ENCODE assay signal across 20 cellular contexts in the genomic region with DNA sequence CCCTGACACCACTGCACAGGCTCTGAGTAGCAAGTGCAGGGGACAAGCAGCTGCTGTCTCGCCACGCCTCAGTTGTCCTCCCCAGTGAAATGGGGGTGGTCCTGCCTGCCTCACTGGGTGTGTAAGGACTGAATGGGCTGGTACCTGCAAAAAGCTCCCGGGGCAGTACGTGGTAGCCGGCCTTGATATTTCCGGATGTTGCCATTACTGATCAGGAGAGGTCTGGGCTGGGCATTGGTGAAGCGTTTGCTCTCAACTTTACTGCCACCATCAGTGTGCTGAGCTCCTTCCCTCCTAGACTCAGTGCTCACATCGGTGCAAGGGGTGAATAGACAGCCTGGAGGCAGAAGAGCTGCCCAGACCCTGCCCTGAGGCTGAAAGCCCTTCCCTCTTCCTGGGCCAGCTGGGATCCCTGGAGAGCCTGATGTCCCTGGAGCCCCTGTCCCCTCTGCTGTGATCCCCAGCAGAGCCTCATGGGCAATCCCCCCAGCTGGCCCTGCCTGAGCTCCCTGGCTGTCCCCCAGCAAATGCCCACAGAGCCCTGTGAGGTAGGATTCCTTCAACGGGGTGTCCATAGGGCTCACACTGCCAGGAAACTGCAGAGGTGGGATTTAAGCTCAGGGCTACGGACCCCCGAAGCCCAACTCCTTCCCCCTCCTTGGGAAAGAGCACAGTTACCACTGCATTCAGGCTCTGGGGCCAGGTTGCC. TPM values are rescaled to one million over a fixed set of nuclear protein-coding genes. Genes with fewer than 3 reads are reported as not detected.
DNase-seq lines count a peak whose midpoint lies in the region; ATAC-seq and TF ChIP-seq lines count a peak whose summit lies in the region.
"Had no signal": no experiment of that assay in that cellular context is flagged by ENCODE, and none has a peak within 500 bp of the region (broad histone marks: within the 10 kb centered on the region; RNA-seq: fewer than 3 reads in every experiment).

No MANE protein-coding gene starts in this region.

- no peak for ATAC-seq in Right ventricle myocardium superior (ENCODE audit: poor library complexity)
- no peak for ATAC-seq in lower lobe of right lung
- no peak for ATAC-seq in HG02642 (IDR thresholded peaks at IDR 0.05; ENCODE audit: poor library complexity, unreplicated experiment)
- ATAC-seq: A549 had no signal

- 70 to 92% (median 77%) methylated on average over 11 of the region's 11 CpGs for WGBS in spleen, 5 donors

- TF ChIP-seq CTCF in left ventricle myocardium inferior (IDR thresholded peaks at IDR 0.05; ENCODE audit: borderline replicate concordance): no peak
- no peak for TF ChIP-seq CTCF in HEK293 (tag by site-specific recombination; IDR thresholded peaks at IDR 0.05)
- TF ChIP-seq CTCF in lower lobe of right lung (IDR thresholded peaks at IDR 0.05): no peak
- TF ChIP-seq CTCF in spleen (IDR thresholded peaks at IDR 0.05 in 8 of 11, conservative IDR thresholded peaks at IDR 0.05 in 3 of 11): no peak

- no peaks in the 10 kb centered on the region for H3K4me1 ChIP-seq in left ventricle myocardium inferior
- H3K4me1 ChIP-seq in HEK293 (ENCODE audit: control insufficient read depth, insufficient read depth, low read length): no peaks in the 10 kb centered on the region
- H3K4me1 ChIP-seq in lower lobe of right lung: no peaks in the 10 kb centered on the region
- peaks cover 0 to 16% (median 9%) of the 10 kb centered on the region in 6 donors for H3K4me1 ChIP-seq in spleen
- H3K4me1 ChIP-seq: A549, HAP-1 had no signal

- H3K4me3 ChIP-seq in left ventricle myocardium inferior (no peak overlapping the region), HEK293 (ENCODE audit: low read depth, low read length) (no peak overlapping the region), lower lobe of right lung (no peak overlapping the region), spleen (no peak overlapping the region)
- H3K4me3 ChIP-seq: A549, HAP-1 had no signal

- H3K9me3 ChIP-seq in left ventricle myocardium inferior (replicated peaks) (no peaks in the 10 kb centered on the region), HEK293 (ENCODE audit: control insufficient read depth, insufficient read depth, low read depth, low read length) (no peaks in the 10 kb centered on the region), lower lobe of right lung (no peaks in the 10 kb centered on the region), spleen (peaks cover 0 to 3% (median 0%) of the 10 kb centered on the region in 8 donors)
- H3K9me3 ChIP-seq: A549, HAP-1 had no signal

- peaks cover 67% of the 10 kb centered on the region for H3K27me3 ChIP-seq in left ventricle myocardium inferior (ENCODE audit: low read depth)
- peaks cover 7% of the 10 kb centered on the region for H3K27me3 ChIP-seq in lower lobe of right lung (ENCODE audit: low read depth)
- H3K27me3 ChIP-seq in spleen (replicated peaks in 1 of 7): peaks cover 0 to 18% (median 0%) of the 10 kb centered on the region in 7 donors

- intact Hi-C loops in Right ventricle myocardium superior (cut with DNase I): no loop called here
- intact Hi-C loops in left ventricle myocardium inferior (cut with micrococcal nuclease): no loop called here
- intact Hi-C loops in lower lobe of right lung (cut with DNase I): no loop called here
- intact Hi-C loops in spleen (cut with DNase I; ENCODE audit: low total_unique reads): no loop called here

- CTCF ChIA-PET in HEK293 (lab: Yijun Ruan, JAX): interaction anchor here (0.7 kb wide), 1 partner anchor 1697 kb away, joined by 4 read pairs; no protein-coding TSS in a partner anchor

- no peak for TF ChIP-seq POLR2A in spleen (IDR thresholded peaks at IDR 0.05)

- H3K27ac ChIP-seq in left ventricle myocardium inferior (replicated peaks) (no peak overlapping the region), HEK293 (ENCODE audit: extremely low read depth, low read depth, low read length) (no peak overlapping the region), lower lobe of right lung (no peak overlapping the region), spleen (no peak overlapping the region)
- H3K27ac ChIP-seq: 22Rv1, C4-2B had no signal

- DNase-seq in Right ventricle myocardium superior: peak; percentile 17
- DNase-seq in left ventricle myocardium inferior: no peak
- peak; percentile 29 for DNase-seq in lower lobe of right lung
- DNase-seq in spleen: peak; percentile 55
- DNase-seq in activated CD4-positive, alpha-beta T cell treated with anti-CD3 and anti-CD28 coated beads for 4 hours: no peak
- DNase-seq: AML-193; CD4-positive, alpha-beta memory T cell; DMS153; DMS79; GDM1; GOT3; IMR-90 had no signal

- no peaks in the 10 kb centered on the region for H3K36me3 ChIP-seq in left ventricle myocardium inferior
- H3K36me3 ChIP-seq in HEK293 (ENCODE audit: control insufficient read depth in 2 of 2, insufficient read depth in 1 of 2, low read length in 2 of 2): no peaks in the 10 kb centered on the region
- no peaks in the 10 kb centered on the region for H3K36me3 ChIP-seq in lower lobe of right lung
- H3K36me3 ChIP-seq in spleen: no peaks in the 10 kb centered on the region
- H3K36me3 ChIP-seq: HAP-1 had no signal

- POLR2A ChIA-PET in HEK293 (lab: Yijun Ruan, JAX): no interaction called here

TF ChIP-seq in HEK293, 187 proteins besides CTCF, POLR2A, EP300 and RAD21:
- TF ChIP-seq, protein P1, sequence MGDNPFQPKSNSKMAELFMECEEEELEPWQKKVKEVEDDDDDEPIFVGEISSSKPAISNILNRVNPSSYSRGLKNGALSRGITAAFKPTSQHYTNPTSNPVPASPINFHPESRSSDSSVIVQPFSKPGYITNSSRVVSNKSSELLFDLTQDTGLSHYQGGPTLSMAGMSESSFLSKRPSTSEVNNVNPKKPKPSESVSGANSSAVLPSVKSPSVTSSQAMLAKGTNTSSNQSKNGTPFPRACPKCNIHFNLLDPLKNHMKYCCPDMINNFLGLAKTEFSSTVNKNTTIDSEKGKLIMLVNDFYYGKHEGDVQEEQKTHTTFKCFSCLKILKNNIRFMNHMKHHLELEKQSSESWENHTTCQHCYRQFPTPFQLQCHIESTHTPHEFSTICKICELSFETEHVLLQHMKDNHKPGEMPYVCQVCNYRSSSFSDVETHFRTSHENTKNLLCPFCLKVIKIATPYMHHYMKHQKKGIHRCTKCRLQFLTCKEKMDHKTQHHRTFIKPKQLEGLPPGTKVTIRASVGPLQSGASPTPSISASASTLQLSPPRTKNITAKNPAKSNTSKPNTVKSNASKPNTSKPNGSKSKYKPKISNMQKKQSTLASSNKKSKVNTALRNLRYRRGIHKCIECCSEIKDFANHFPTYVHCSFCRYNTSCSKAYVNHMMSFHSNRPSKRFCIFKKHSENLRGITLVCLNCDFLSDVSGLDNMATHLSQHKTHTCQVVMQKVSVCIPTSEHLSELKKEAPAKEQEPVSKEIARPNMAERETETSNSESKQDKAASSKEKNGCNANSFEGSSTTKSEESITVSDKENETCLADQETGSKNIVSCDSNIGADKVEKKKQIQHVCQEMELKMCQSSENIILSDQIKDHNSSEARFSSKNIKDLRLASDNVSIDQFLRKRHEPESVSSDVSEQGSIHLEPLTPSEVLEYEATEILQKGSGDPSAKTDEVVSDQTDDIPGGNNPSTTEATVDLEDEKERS (tag by site-specific recombination; IDR thresholded peaks at IDR 0.05): no peak
- TF ChIP-seq ZNF571 (tag by site-specific recombination; IDR thresholded peaks at IDR 0.05) (no peak), ZNF169 (tag by site-specific recombination; IDR thresholded peaks at IDR 0.05) (no peak), GLIS1 (tag by site-specific recombination; IDR thresholded peaks at IDR 0.05) (0 out of 2 replicates have a peak, but pooled peaks have one; percentile 9), BCL11A (tag by site-specific recombination; IDR thresholded peaks at IDR 0.05; ENCODE audit: low read depth) (no peak), ZFP41 (tag by site-specific recombination; IDR thresholded peaks at IDR 0.05; ENCODE audit: borderline replicate concordance) (no peak)
- TF ChIP-seq, protein P2, sequence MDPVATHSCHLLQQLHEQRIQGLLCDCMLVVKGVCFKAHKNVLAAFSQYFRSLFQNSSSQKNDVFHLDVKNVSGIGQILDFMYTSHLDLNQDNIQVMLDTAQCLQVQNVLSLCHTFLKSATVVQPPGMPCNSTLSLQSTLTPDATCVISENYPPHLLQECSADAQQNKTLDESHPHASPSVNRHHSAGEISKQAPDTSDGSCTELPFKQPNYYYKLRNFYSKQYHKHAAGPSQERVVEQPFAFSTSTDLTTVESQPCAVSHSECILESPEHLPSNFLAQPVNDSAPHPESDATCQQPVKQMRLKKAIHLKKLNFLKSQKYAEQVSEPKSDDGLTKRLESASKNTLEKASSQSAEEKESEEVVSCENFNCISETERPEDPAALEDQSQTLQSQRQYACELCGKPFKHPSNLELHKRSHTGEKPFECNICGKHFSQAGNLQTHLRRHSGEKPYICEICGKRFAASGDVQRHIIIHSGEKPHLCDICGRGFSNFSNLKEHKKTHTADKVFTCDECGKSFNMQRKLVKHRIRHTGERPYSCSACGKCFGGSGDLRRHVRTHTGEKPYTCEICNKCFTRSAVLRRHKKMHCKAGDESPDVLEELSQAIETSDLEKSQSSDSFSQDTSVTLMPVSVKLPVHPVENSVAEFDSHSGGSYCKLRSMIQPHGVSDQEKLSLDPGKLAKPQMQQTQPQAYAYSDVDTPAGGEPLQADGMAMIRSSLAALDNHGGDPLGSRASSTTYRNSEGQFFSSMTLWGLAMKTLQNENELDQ (tag by site-specific recombination; IDR thresholded peaks at IDR 0.05; ENCODE audit: low read depth): no peak

RNA-seq across cellular contexts. Expression of a gene that starts 18.2 kb away (rescaled TPM):
- total RNA-seq in Right ventricle myocardium superior (0.16 TPM), left ventricle myocardium inferior (not detected), lower lobe of right lung (1.9 TPM), spleen (1 to 10 TPM in 1 of 7 donors, under 1 TPM in 4, not detected in 2; 0.20 to 1.3 (median 0.36) TPM)
- polyA plus RNA-seq in spleen: under 1 TPM; 0.04 to 0.46 (median 0.42) TPM
- total RNA-seq: CD4-positive, alpha-beta memory T cell; Daoy; IMR-90 had no signal
- polyA plus RNA-seq: BJ; CD4-positive, alpha-beta memory T cell; IMR-90 had no signal

Comparison
In these comparisons a context has a peak if more than half of its experiments do, and no peak if none do; other contexts are left out.
1. DNase-seq: peak in Right ventricle myocardium superior (single experiment), lower lobe of right lung (single experiment) and spleen (single experiment); none in left ventricle myocardium inferior (single experiment) and activated CD4-positive, alpha-beta T cell treated with anti-CD3 and anti-CD28 coated beads for 4 hours (0 of 2).